Comparison of ENCODE assay signal across 1 cellular context in the genomic region with DNA sequence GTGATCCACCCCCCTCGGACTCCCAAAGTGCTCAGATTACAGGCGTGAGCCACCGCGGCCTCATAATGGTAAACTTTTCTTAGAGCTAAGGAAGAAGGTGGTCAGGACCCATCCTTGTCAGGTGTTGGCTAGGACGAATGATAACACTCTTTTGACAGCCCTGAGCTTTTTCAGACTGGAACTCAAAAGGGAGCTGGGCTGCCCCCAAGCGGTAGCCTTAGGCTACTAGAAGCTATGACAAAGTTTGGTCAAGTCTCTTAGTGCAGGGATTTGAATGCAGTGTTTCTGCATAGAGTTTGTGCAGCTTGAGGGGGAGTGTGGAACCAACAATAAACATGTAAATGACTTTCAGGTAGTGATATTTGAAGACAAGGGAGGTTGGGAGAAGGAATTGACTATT.
TF ChIP-seq lines count a peak whose summit lies in the region.

No MANE protein-coding gene starts in this region.

TF ChIP-seq in HCT116, 20 proteins besides CTCF, POLR2A, EP300 and RAD21 (continued from another document):
- TF ChIP-seq ZFX (IDR thresholded peaks at IDR 0.05) (no peak), SP1 (IDR thresholded peaks at IDR 0.05; ENCODE audit: low read depth) (no peak), POLR2AphosphoS5 (IDR thresholded peaks at IDR 0.05; ENCODE audit: low read depth, low read length) (no peak), ELF1 (IDR thresholded peaks at IDR 0.05; ENCODE audit: borderline replicate concordance, low read depth) (no peak), CEBPB (IDR thresholded peaks at IDR 0.05; ENCODE audit: low read depth) (no peak)
